In genomic region chr17:28948873-28949184, GRCh38 we compare ENCODE assay signal across 8 cellular contexts. TPM values are rescaled to one million over a fixed set of nuclear protein-coding genes. Genes with fewer than 3 reads are reported as not detected.
A peak's percentile ranks its signal among the peaks of the same experiment; 100 is the strongest.
DNase-seq lines count a peak whose midpoint lies in the region; ATAC-seq, FAIRE-seq and TF ChIP-seq lines count a peak whose summit lies in the region.

No MANE protein-coding gene starts in this region.

- H3K27me3 Mint-ChIP-seq in activated CD4-positive, alpha-beta T cell treated with anti-CD3 and anti-CD28 coated beads, Interleukin-2, amount 10 ng/mL, durations not matched to agents 7 days and 5 days = no peaks in the 10 kb centered on the region
- no peaks in the 10 kb centered on the region for H3K27me3 Mint-ChIP-seq in activated naive CD8-positive, alpha-beta T cell treated with anti-CD3 and anti-CD28 coated beads, Interleukin-2, amount 10 ng/mL, durations not matched to agents 7 days and 5 days

- no peak for TF ChIP-seq POLR2A in testis (IDR thresholded peaks at IDR 0.05)

- H3K4me1 Mint-ChIP-seq in activated CD4-positive, alpha-beta T cell treated with anti-CD3 and anti-CD28 coated beads, Interleukin-2, amount 10 ng/mL, durations not matched to agents 7 days and 5 days = peaks cover 47% of the 10 kb centered on the region
- peaks cover 44% of the 10 kb centered on the region for H3K4me1 Mint-ChIP-seq in activated naive CD8-positive, alpha-beta T cell treated with anti-CD3 and anti-CD28 coated beads, Interleukin-2, amount 10 ng/mL, durations not matched to agents 7 days and 5 days

- H3K9me3 Mint-ChIP-seq in activated CD4-positive, alpha-beta T cell treated with anti-CD3 and anti-CD28 coated beads, Interleukin-2, amount 10 ng/mL, durations not matched to agents 7 days and 5 days = no peaks in the 10 kb centered on the region
- no peaks in the 10 kb centered on the region for H3K9me3 Mint-ChIP-seq in activated naive CD8-positive, alpha-beta T cell treated with anti-CD3 and anti-CD28 coated beads, Interleukin-2, amount 10 ng/mL, durations not matched to agents 7 days and 5 days

- H3K9me3 ChIP-seq in kidney (ENCODE audit: control insufficient read depth in 1 of 2, low read length in 2 of 2) (no peaks in the 10 kb centered on the region), testis (no peaks in the 10 kb centered on the region)

- H3K4me3 ChIP-seq in kidney (ENCODE audit: low read length in 2 of 2) = peak overlapping the region; percentile 76 to 86
- peak overlapping the region; percentile 90 to 94 for H3K4me3 ChIP-seq in testis

- H3K27ac ChIP-seq in kidney (ENCODE audit: low read depth in 2 of 2, low read length in 2 of 2) = peak overlapping the region; percentile 85 to 88
- peak overlapping the region; percentile 91 to 93 for H3K27ac ChIP-seq in testis

- no peak for DNase-seq in activated CD4-positive, alpha-beta T cell treated with anti-CD3 and anti-CD28 coated beads, Interleukin-2, amount 10 ng/mL, durations not matched to agents 7 days and 5 days
- DNase-seq in activated CD4-positive, alpha-beta T cell treated with anti-CD3 and anti-CD28 coated beads, Interleukin-2, amount 50 U/mL, for 4 hours = no peak
- no peak for DNase-seq in activated naive CD8-positive, alpha-beta T cell treated with anti-CD3 and anti-CD28 coated beads, Interleukin-2, amount 10 ng/mL, durations not matched to agents 7 days and 5 days
- DNase-seq in kidney (no peak), testis (peak; percentile 36), frontal cortex (ENCODE audit: low spot score in 2 of 2) (no peak), HCEC 1CT (no peak)

- TF ChIP-seq CTCF in kidney (IDR thresholded peaks at IDR 0.05; ENCODE audit: borderline replicate concordance, extremely low read depth, insufficient read depth) = no peak
- no peak for TF ChIP-seq CTCF in testis (IDR thresholded peaks at IDR 0.05)

- H3K9ac ChIP-seq in kidney (ENCODE audit: low read length in 2 of 2) = peak overlapping the region; percentile 81 to 88

- H3K4me1 ChIP-seq in kidney (ENCODE audit: control insufficient read depth in 1 of 2, insufficient read depth in 1 of 2, low read depth in 1 of 2, low read length in 2 of 2) = peaks cover 27 to 28% of the 10 kb centered on the region in 2 donors
- peaks cover 23% of the 10 kb centered on the region for H3K4me1 ChIP-seq in testis

- H3K4me3 Mint-ChIP-seq in activated CD4-positive, alpha-beta T cell treated with anti-CD3 and anti-CD28 coated beads, Interleukin-2, amount 10 ng/mL, durations not matched to agents 7 days and 5 days = peak overlapping the region; percentile 92
- peak overlapping the region; percentile 93 for H3K4me3 Mint-ChIP-seq in activated naive CD8-positive, alpha-beta T cell treated with anti-CD3 and anti-CD28 coated beads, Interleukin-2, amount 10 ng/mL, durations not matched to agents 7 days and 5 days

- CTCF ChIA-PET in activated CD4-positive, alpha-beta T cell treated with anti-CD3 and anti-CD28 coated beads, Interleukin-2, amount 10 ng/mL, durations not matched to agents 7 days and 5 days (lab: Charles Lee) = interaction anchor here (0.6 to 4.2 kb wide), 6 partner anchors 10 to 222 kb away, joined by 3 to 23 read pairs (median 6); partner anchors contain the start of gene TLCD1

- peaks cover 0 to 4% of the 10 kb centered on the region in 2 donors for H3K36me3 ChIP-seq in kidney (ENCODE audit: control insufficient read depth in 1 of 2, insufficient read depth in 2 of 2, low read length in 2 of 2)
- no peaks in the 10 kb centered on the region for H3K36me3 ChIP-seq in testis (ENCODE audit: low read depth, missing control alignments)

- intact Hi-C loops in kidney (cut with DNase I) (no loop called here), testis (cut with DNase I; ENCODE audit: low total_unique reads) (no loop called here)

- H3K27me3 ChIP-seq in testis = no peaks in the 10 kb centered on the region

- peaks cover 47% of the 10 kb centered on the region for H3K36me3 Mint-ChIP-seq in activated CD4-positive, alpha-beta T cell treated with anti-CD3 and anti-CD28 coated beads, Interleukin-2, amount 10 ng/mL, durations not matched to agents 7 days and 5 days (ENCODE audit: low read depth)
- peaks cover 30% of the 10 kb centered on the region for H3K36me3 Mint-ChIP-seq in activated naive CD8-positive, alpha-beta T cell treated with anti-CD3 and anti-CD28 coated beads, Interleukin-2, amount 10 ng/mL, durations not matched to agents 7 days and 5 days

- no peak for ATAC-seq in activated naive CD8-positive, alpha-beta T cell treated with anti-CD3 and anti-CD28 coated beads, Interleukin-2, amount 10 ng/mL, durations not matched to agents 7 days and 5 days (ENCODE audit: low read depth)
- ATAC-seq in HG03521 (IDR thresholded peaks at IDR 0.05; ENCODE audit: unreplicated experiment) = no peak

- 1% methylated on average over 15 of the region's 15 CpGs for WGBS in testis, 2 donors

- POLR2A ChIA-PET in activated CD4-positive, alpha-beta T cell treated with anti-CD3 and anti-CD28 coated beads, Interleukin-2, amount 10 ng/mL, durations not matched to agents 7 days and 5 days (lab: Charles Lee) = no interaction called here
- POLR2A ChIA-PET in activated naive CD8-positive, alpha-beta T cell treated with anti-CD3 and anti-CD28 coated beads, Interleukin-2, amount 10 ng/mL, durations not matched to agents 7 days and 5 days (lab: Charles Lee) = interaction anchor here (1.0 to 2.2 kb wide), 11 partner anchors 11 to 237 kb away, joined by 3 to 20 read pairs (median 9); partner anchors contain the start of genes DHRS13, FAM222B, NEK8 and PROCA1

- H3K27ac Mint-ChIP-seq in activated CD4-positive, alpha-beta T cell treated with anti-CD3 and anti-CD28 coated beads, Interleukin-2, amount 10 ng/mL, durations not matched to agents 7 days and 5 days = peak overlapping the region; percentile 93
- H3K27ac Mint-ChIP-seq in activated naive CD8-positive, alpha-beta T cell treated with anti-CD3 and anti-CD28 coated beads, Interleukin-2, amount 10 ng/mL, durations not matched to agents 7 days and 5 days = peak overlapping the region; percentile 92

- FAIRE-seq in kidney (lab: Jason Lieb, UNC) = no peak
- FAIRE-seq in frontal cortex (lab: Jason Lieb, UNC) = no peak

RNA-seq across cellular contexts. Expression of gene PHF12, which starts 2.5 kb away (rescaled TPM):
- 10 to 100 TPM; 72.3 to 78.1 TPM for total RNA-seq in activated CD4-positive, alpha-beta T cell treated with anti-CD3 and anti-CD28 coated beads, Interleukin-2, amount 10 ng/mL, durations not matched to agents 7 days and 5 days
- total RNA-seq in activated naive CD8-positive, alpha-beta T cell treated with anti-CD3 and anti-CD28 coated beads, Interleukin-2, amount 10 ng/mL, durations not matched to agents 7 days and 5 days = 10 to 100 TPM; 98.6 to 99.9 TPM
- total RNA-seq in kidney (50.4 TPM), testis (10 to 100 TPM; 82.4 to 85.3 TPM), frontal cortex (30.6 TPM)
- polyA plus RNA-seq in kidney (ENCODE audit: insufficient read depth, low read depth, low replicate concordance) (8.8 TPM), testis (ENCODE audit: insufficient read depth, low read depth, low replicate concordance) (38.8 TPM)

RNA-seq across cellular contexts. Expression of gene DHRS13, which starts 46.0 kb away (rescaled TPM):
- total RNA-seq in activated CD4-positive, alpha-beta T cell treated with anti-CD3 and anti-CD28 coated beads, Interleukin-2, amount 10 ng/mL, durations not matched to agents 7 days and 5 days = 10 to 100 TPM; 26.8 to 27.8 TPM
- 10 to 100 TPM; 31.6 to 32.0 TPM for total RNA-seq in activated naive CD8-positive, alpha-beta T cell treated with anti-CD3 and anti-CD28 coated beads, Interleukin-2, amount 10 ng/mL, durations not matched to agents 7 days and 5 days
- 29.5 TPM for total RNA-seq in kidney
- 21.6 TPM for polyA plus RNA-seq in kidney (ENCODE audit: insufficient read depth, low read depth, low replicate concordance)
- 10 to 100 TPM; 14.9 to 18.6 TPM for total RNA-seq in testis
- 8.7 TPM for polyA plus RNA-seq in testis (ENCODE audit: insufficient read depth, low read depth, low replicate concordance)
- total RNA-seq in frontal cortex = 28.9 TPM

RNA-seq across cellular contexts. Expression of gene FLOT2, which starts 51.3 kb away (rescaled TPM):
- 100 to 1,000 TPM; 200 to 212 TPM for total RNA-seq in activated CD4-positive, alpha-beta T cell treated with anti-CD3 and anti-CD28 coated beads, Interleukin-2, amount 10 ng/mL, durations not matched to agents 7 days and 5 days
- total RNA-seq in activated naive CD8-positive, alpha-beta T cell treated with anti-CD3 and anti-CD28 coated beads, Interleukin-2, amount 10 ng/mL, durations not matched to agents 7 days and 5 days = 100 to 1,000 TPM; 195 to 216 TPM
- total RNA-seq in kidney (260 TPM), testis (10 to 100 TPM; 20.9 to 31.3 TPM), frontal cortex (14.7 TPM)
- polyA plus RNA-seq in kidney (ENCODE audit: insufficient read depth, low read depth, low replicate concordance) (200 TPM), testis (ENCODE audit: insufficient read depth, low read depth, low replicate concordance) (33.2 TPM)

RNA-seq across cellular contexts. Expression of gene SEZ6, which starts 57.0 kb away (rescaled TPM):
- not detected for total RNA-seq in activated CD4-positive, alpha-beta T cell treated with anti-CD3 and anti-CD28 coated beads, Interleukin-2, amount 10 ng/mL, durations not matched to agents 7 days and 5 days
- total RNA-seq in activated naive CD8-positive, alpha-beta T cell treated with anti-CD3 and anti-CD28 coated beads, Interleukin-2, amount 10 ng/mL, durations not matched to agents 7 days and 5 days = not detected
- total RNA-seq in kidney (not detected), testis (1 to 10 TPM in 1 of 2 donors, under 1 TPM in 1; 0.79 to 2.1 TPM), frontal cortex (45.2 TPM)
- polyA plus RNA-seq in kidney (ENCODE audit: insufficient read depth, low read depth, low replicate concordance) (not detected), testis (ENCODE audit: insufficient read depth, low read depth, low replicate concordance) (0.53 TPM)
